8 cellular contexts compared by ENCODE assay signal in the genomic region with DNA sequence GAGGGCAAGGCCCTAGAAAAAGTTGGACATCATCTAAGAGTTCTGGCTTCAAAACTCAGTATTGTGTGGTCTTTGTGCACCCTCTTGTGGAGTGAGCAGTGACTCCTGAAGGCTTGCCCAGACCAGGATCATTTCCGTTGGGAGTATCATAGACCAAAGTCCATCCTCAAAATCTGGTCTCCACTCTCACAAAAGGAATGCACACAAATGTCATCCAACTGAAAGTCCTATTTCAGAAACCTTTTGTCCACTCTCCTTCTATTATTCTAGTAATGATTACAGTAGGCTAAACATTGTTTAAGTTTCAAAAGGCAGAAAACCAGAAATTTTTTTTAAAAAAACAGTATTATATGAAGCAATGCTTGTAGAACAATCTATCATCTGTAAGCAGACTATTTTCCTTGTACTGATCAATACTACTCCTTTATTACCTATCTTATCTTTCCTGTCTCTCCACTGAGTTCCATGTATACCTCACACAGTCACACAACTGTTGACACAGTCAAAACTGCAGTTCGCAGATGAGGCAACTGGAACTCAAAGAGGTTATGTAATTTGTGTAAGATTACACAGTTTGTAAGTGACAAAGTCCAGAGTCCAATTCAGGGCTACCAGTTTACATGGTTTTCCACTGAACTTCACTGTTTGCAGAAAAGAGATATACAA. TPM values are rescaled to one million over a fixed set of nuclear protein-coding genes. Genes with fewer than 3 reads are reported as not detected.
DNase-seq lines count a peak whose midpoint lies in the region; ATAC-seq and TF ChIP-seq lines count a peak whose summit lies in the region.

No MANE protein-coding gene starts in this region.

- TF ChIP-seq CTCF in BE2C (IDR thresholded peaks at IDR 0.05; ENCODE audit: low read depth, low read length), result peak; percentile 65
- TF ChIP-seq CTCF in HFFc6 (IDR thresholded peaks at IDR 0.05), result peak; percentile 69
- peak; percentile 61 for TF ChIP-seq CTCF in PC-9 (conservative IDR thresholded peaks at IDR 0.05)

- H3K9me2 ChIP-seq in PC-9 (ENCODE audit: insufficient read depth), result no peaks in the 10 kb centered on the region

- H3K14ac ChIP-seq in trophoblast cell (ENCODE audit: low read length), result no peak overlapping the region

- H3K36me3 ChIP-seq in BE2C (no peaks in the 10 kb centered on the region), PC-9 (ENCODE audit: low read depth) (no peaks in the 10 kb centered on the region), trophoblast cell (ENCODE audit: control insufficient read depth in 1 of 2, insufficient read depth in 2 of 2, low read length in 2 of 2) (no peaks in the 10 kb centered on the region)

- no peak overlapping the region for H3K4ac ChIP-seq in trophoblast cell (ENCODE audit: low read depth, low read length)

- no peak overlapping the region for H3K27ac ChIP-seq in PC-9
- H3K27ac ChIP-seq in trophoblast cell (ENCODE audit: low read depth, low read length), result no peak overlapping the region

- no peaks in the 10 kb centered on the region for H3K36me3 Mint-ChIP-seq in HFFc6 (ENCODE audit: low read depth)

- H3K4me2 ChIP-seq in PC-9, result no peak overlapping the region
- no peak overlapping the region for H3K4me2 ChIP-seq in trophoblast cell (ENCODE audit: low read length)

- no CpG with 5 or more reads among the region's 2 CpGs for WGBS in trophoblast cell (ENCODE audit: extremely low coverage, insufficient coverage, insufficient read length)

- H3K27me3 ChIP-seq in BE2C (no peaks in the 10 kb centered on the region), PC-9 (ENCODE audit: insufficient read depth, low read depth) (peaks cover 40% of the 10 kb centered on the region), trophoblast cell (ENCODE audit: insufficient read depth, low read length) (no peaks in the 10 kb centered on the region)

- CTCF ChIA-PET in PC-9 (lab: Charles Lee), result no interaction called here

- DNase-seq in BE2C, result peak; percentile 34
- peak; percentile 64 for DNase-seq in HFFc6
- peak; percentile 22 to 43 for DNase-seq in PC-9
- DNase-seq in fibroblast of peridontal ligament (ENCODE audit: extremely low read depth), result peak; percentile 56
- DNase-seq in trophoblast cell, result peak; percentile 39 to 83
- DNase-seq in NCI-H774 (lab: John Stamatoyannopoulos, UW), result no peak
- no peak for DNase-seq in sciatic nerve (ENCODE audit: low spot score)

- H3K79me2 ChIP-seq in PC-9 (ENCODE audit: low read depth), result no peaks in the 10 kb centered on the region
- H3K79me2 ChIP-seq in trophoblast cell (ENCODE audit: control insufficient read depth, insufficient read depth, low read length, poor library complexity), result no peaks in the 10 kb centered on the region

- POLR2A ChIA-PET in PC-9 (lab: Charles Lee; ENCODE audit: unreplicated experiment), result no interaction called here

- H3K4me3 Mint-ChIP-seq in HFFc6, result no peak overlapping the region

- H2AK5ac ChIP-seq in trophoblast cell (ENCODE audit: low read length), result no peak overlapping the region

- H4K91ac ChIP-seq in trophoblast cell (ENCODE audit: low read depth, low read length), result no peak overlapping the region

- H2BK12ac ChIP-seq in trophoblast cell (ENCODE audit: low read length), result no peak overlapping the region

- H2AFZ ChIP-seq in PC-9, result no peak overlapping the region
- H2AFZ ChIP-seq in trophoblast cell (ENCODE audit: insufficient read depth, low read length, poor library complexity), result no peak overlapping the region

- H3K27ac Mint-ChIP-seq in HFFc6, result no peak overlapping the region

- H3K18ac ChIP-seq in trophoblast cell (ENCODE audit: low read length), result no peak overlapping the region

- H3K4me3 ChIP-seq in BE2C (ENCODE audit: low read depth, low read length) (no peak overlapping the region), PC-9 (no peak overlapping the region), trophoblast cell (ENCODE audit: low read depth, low read length) (no peak overlapping the region)

- no peak overlapping the region for H2BK120ac ChIP-seq in trophoblast cell (ENCODE audit: insufficient read depth, low read length, poor library complexity)

- intact Hi-C loops in PC-9 (cut with micrococcal nuclease; ENCODE audit: unreplicated experiment) (loop anchor here (10.0 kb wide), 1 partner anchor 493 kb away; no protein-coding TSS in a partner anchor), sciatic nerve (cut with DNase I) (no loop called here)

- no peaks in the 10 kb centered on the region for H3K4me1 Mint-ChIP-seq in HFFc6 (ENCODE audit: low read depth)

- H3F3A ChIP-seq in PC-9 (ENCODE audit: insufficient read depth, low read depth), result no peaks in the 10 kb centered on the region

- H2BK5ac ChIP-seq in trophoblast cell (ENCODE audit: low read depth, low read length, poor library complexity), result no peak overlapping the region

- no peak overlapping the region for H3K9ac ChIP-seq in trophoblast cell (ENCODE audit: low read length)

- no peaks in the 10 kb centered on the region for H3K9me3 Mint-ChIP-seq in HFFc6

- H3K79me1 ChIP-seq in trophoblast cell (ENCODE audit: low read length), result no peaks in the 10 kb centered on the region

- ATAC-seq in sciatic nerve (no peak), HG02938 (IDR thresholded peaks at IDR 0.05; ENCODE audit: unreplicated experiment) (no peak)

- H3K9me3 ChIP-seq in BE2C (no peaks in the 10 kb centered on the region), PC-9 (ENCODE audit: insufficient read depth, low read depth) (no peaks in the 10 kb centered on the region), trophoblast cell (ENCODE audit: insufficient read depth, low read depth, low read length) (no peaks in the 10 kb centered on the region)

- no peak overlapping the region for H4K12ac ChIP-seq in trophoblast cell (ENCODE audit: low read depth, low read length)

- BruUV-seq in PC-9 (replicated peaks; lab: Mats Ljungman, UMichigan), result no TSS peak

- H4K8ac ChIP-seq in trophoblast cell (ENCODE audit: low read depth, low read length), result no peak overlapping the region

- peaks cover 8% of the 10 kb centered on the region for H3K27me3 Mint-ChIP-seq in HFFc6 (ENCODE audit: insufficient read depth)

- H3K4me1 ChIP-seq in BE2C (no peaks in the 10 kb centered on the region), PC-9 (replicated peaks; ENCODE audit: insufficient read depth) (no peaks in the 10 kb centered on the region), trophoblast cell (ENCODE audit: control insufficient read depth in 1 of 2, insufficient read depth in 2 of 2, low read length in 2 of 2) (no peaks in the 10 kb centered on the region)

- no peaks in the 10 kb centered on the region for H4K20me1 ChIP-seq in PC-9 (ENCODE audit: insufficient read depth)

- H3K23ac ChIP-seq in trophoblast cell (ENCODE audit: low read length), result no peak overlapping the region

RNA-seq across cellular contexts. Expression of a gene that starts 41.4 kb away (rescaled TPM):
- polyA plus RNA-seq in BE2C (2012; ENCODE audit: insufficient read depth, insufficient read length, low read depth), result 138 TPM
- 10 to 100 TPM; 60.4 to 75.8 (median 62.9) TPM for total RNA-seq in HFFc6 (2021; fragmentation: NEBNext Ultra II Directional; extraction: Animal tissue kit (Norgen Biotek cat#: 25700))
- total RNA-seq in PC-9 (2021), result 73.9 and 87.0 TPM in 2 replicates
- 64.5 and 66.7 TPM in 2 replicates for polyA plus RNA-seq in trophoblast cell (2013)
- total RNA-seq in sciatic nerve, result 29.2 TPM

Comparison
In these comparisons a context has a peak if more than half of its experiments do, and no peak if none do; other contexts are left out.
1. DNase-seq: peak in BE2C (single experiment), HFFc6 (single experiment), PC-9 (2 of 2), fibroblast of peridontal ligament (single experiment) and trophoblast cell (2 of 2); none in NCI-H774 (single experiment) and sciatic nerve (single experiment).
2. Peak in every context shown above with its lines, with median percentiles within 50 percentile points of each other: CTCF ChIP-seq.